ENCODE assay signal across 2 cellular contexts in genomic region chr22:23166038-23166831, GRCh38.
TF ChIP-seq lines count a peak whose summit lies in the region.

No MANE protein-coding gene starts in this region.

TF ChIP-seq in K562, 482 proteins besides CTCF, POLR2A, EP300 and RAD21 (continues in another document):
- TF ChIP-seq E2F1 (CRISPR knock-in tag; IDR thresholded peaks at IDR 0.05) = 0 out of 2 replicates have a peak, but pooled peaks have one; percentile 54
- no peak for TF ChIP-seq RUNX1 (IDR thresholded peaks at IDR 0.05; ENCODE audit: low read depth)
- no peak for TF ChIP-seq ZNF695 (CRISPR knock-in tag; IDR thresholded peaks at IDR 0.05)
- no peak for TF ChIP-seq ZNF764 (CRISPR knock-in tag; IDR thresholded peaks at IDR 0.05; ENCODE audit: low read depth)
- TF ChIP-seq SMAD2 (IDR thresholded peaks at IDR 0.05; ENCODE audit: low read depth, low read length) = no peak
- TF ChIP-seq NR2C2 (CRISPR knock-in tag; IDR thresholded peaks at IDR 0.05) = no peak
- no peak for TF ChIP-seq NR2C2 (tag; IDR thresholded peaks at IDR 0.05)
- no peak for TF ChIP-seq ZFP36 (IDR thresholded peaks at IDR 0.05; ENCODE audit: low read depth, low read length, partially characterized antibody)
- TF ChIP-seq PCBP1 (IDR thresholded peaks at IDR 0.05; ENCODE audit: low read depth, low read length, poor library complexity, severe bottlenecking) = no peak
- 0 out of 2 replicates have a peak, but pooled peaks have one; percentile 16 for TF ChIP-seq HMGXB4 (CRISPR knock-in tag; IDR thresholded peaks at IDR 0.05)
- TF ChIP-seq TBP (optimal IDR thresholded peaks at IDR 0.05; ENCODE audit: low read depth, low read length) = peak; percentile 18
- no peak for TF ChIP-seq FUS (optimal IDR thresholded peaks at IDR 0.05; ENCODE audit: low read depth, low read length)
- no peak for TF ChIP-seq GTF2F1 (IDR thresholded peaks at IDR 0.05; ENCODE audit: low read depth, low read length)
- TF ChIP-seq ZBTB33 (CRISPR knock-in tag; IDR thresholded peaks at IDR 0.05) = no peak
- TF ChIP-seq TFAM (CRISPR knock-in tag; conservative IDR thresholded peaks at IDR 0.05) = no peak
- TF ChIP-seq KLF6 (CRISPR knock-in tag; IDR thresholded peaks at IDR 0.05; ENCODE audit: borderline replicate concordance) = no peak
- TF ChIP-seq GATAD2B (IDR thresholded peaks at IDR 0.05; ENCODE audit: borderline replicate concordance) = no peak
- no peak for TF ChIP-seq CUX1 (CRISPR knock-in tag; IDR thresholded peaks at IDR 0.05)
- no peak for TF ChIP-seq PURB (CRISPR knock-in tag; IDR thresholded peaks at IDR 0.05; ENCODE audit: low read depth)
- no peak for TF ChIP-seq JUND (IDR thresholded peaks at IDR 0.05; ENCODE audit: borderline replicate concordance, low read depth, low read length)
- no peak for TF ChIP-seq JUND (tag; IDR thresholded peaks at IDR 0.05; ENCODE audit: borderline replicate concordance, low read depth, low read length)
- peak; percentile 18; the same call in 1 of the 2 replicates for TF ChIP-seq MAFK (IDR thresholded peaks at IDR 0.05; ENCODE audit: low read length)
- no peak for TF ChIP-seq HDAC6 (IDR thresholded peaks at IDR 0.05; ENCODE audit: low read depth, low read length)

TF ChIP-seq in HepG2, 621 proteins besides CTCF, POLR2A, EP300 and RAD21:
- TF ChIP-seq HNF4G (IDR thresholded peaks at IDR 0.05; ENCODE audit: borderline replicate concordance, low read depth, low read length) (peak; percentile 59), HNF4G (CRISPR knock-in tag; IDR thresholded peaks at IDR 0.05; ENCODE audit: borderline replicate concordance, low read depth) (no peak), ZNF431 (CRISPR knock-in tag; IDR thresholded peaks at IDR 0.05; ENCODE audit: borderline replicate concordance, low read depth) (peak; percentile 78; the same call in 1 of the 2 replicates), ZNF33B (CRISPR knock-in tag; IDR thresholded peaks at IDR 0.05) (no peak), ZNF747 (CRISPR knock-in tag; IDR thresholded peaks at IDR 0.05; ENCODE audit: borderline replicate concordance) (no peak), HNF4A (CRISPR knock-in tag; IDR thresholded peaks at IDR 0.05) (peak; percentile 51), PAXIP1 (CRISPR knock-in tag; conservative IDR thresholded peaks at IDR 0.05) (0 out of 2 replicates have a peak, but pooled peaks have one; percentile 30), ZNF687 (CRISPR knock-in tag; IDR thresholded peaks at IDR 0.05) (0 out of 2 replicates have a peak, but pooled peaks have one; percentile 12), SRF (IDR thresholded peaks at IDR 0.05; ENCODE audit: low read depth, low read length) (peak; percentile 93)
